16 cellular contexts compared by ENCODE assay signal in genomic region chr12:121238086-121238485, GRCh38. TPM values are rescaled to one million over a fixed set of nuclear protein-coding genes. Genes with fewer than 3 reads are reported as not detected.
A peak's percentile ranks its signal among the peaks of the same experiment; 100 is the strongest.
DNase-seq lines count a peak whose midpoint lies in the region; ATAC-seq and TF ChIP-seq lines count a peak whose summit lies in the region.
"Had no signal": no experiment of that assay in that cellular context is flagged by ENCODE, and none has a peak within 500 bp of the region (broad histone marks: within the 10 kb centered on the region; RNA-seq: fewer than 3 reads in every experiment).

No MANE protein-coding gene starts in this region.

- H3K4me3 ChIP-seq in coronary artery, result no peak overlapping the region
- H3K4me3 ChIP-seq: A549, ascending aorta, MG63 had no signal

- H3K9me3 Mint-ChIP-seq in Calu3 (ENCODE audit: low read depth, unreplicated experiment), result no peaks in the 10 kb centered on the region
- no peaks in the 10 kb centered on the region for H3K9me3 Mint-ChIP-seq in activated CD4-positive, alpha-beta memory T cell treated with anti-CD3 and anti-CD28 coated beads, Interleukin-2, amount 10 ng/mL, durations not matched to agents 7 days and 5 days
- H3K9me3 Mint-ChIP-seq in naive thymus-derived CD8-positive, alpha-beta T cell, result no peaks in the 10 kb centered on the region

- H3K4me3 Mint-ChIP-seq in Calu3 (ENCODE audit: low read depth, unreplicated experiment), result no peak overlapping the region
- H3K4me3 Mint-ChIP-seq in activated CD4-positive, alpha-beta memory T cell treated with anti-CD3 and anti-CD28 coated beads, Interleukin-2, amount 10 ng/mL, durations not matched to agents 7 days and 5 days, result no peak overlapping the region
- peak overlapping the region in 3 of 10 donors; percentile 38 to 39 (median 38) for H3K4me3 Mint-ChIP-seq in naive thymus-derived CD8-positive, alpha-beta T cell

- DNase-seq in NCI-H146 (lab: John Stamatoyannopoulos, UW) (peak; percentile 55), NCI-H146 treated with DMSO at 0.1 percent for 48 hours (lab: John Stamatoyannopoulos, UW; ENCODE audit: unreplicated experiment) (no peak), Calu3 (no peak), coronary artery (ENCODE audit: low spot score) (no peak)
- DNase-seq in activated CD4-positive, alpha-beta memory T cell treated with anti-CD3 and anti-CD28 coated beads, Interleukin-2, amount 10 ng/mL, durations not matched to agents 7 days and 5 days, result no peak
- DNase-seq in naive thymus-derived CD8-positive, alpha-beta T cell, result no peak
- DNase-seq in stimulated activated CD4-positive, alpha-beta T cell treated with anti-CD3 and anti-CD28 coated beads, Interleukin-15, amount 100 ng/mL, for 24 hours, result no peak
- DNase-seq: activated T-cell treated with anti-CD3 and anti-CD28 coated beads, Interleukin-2, amount 50 U/mL, for 48 hours; DMS 273 treated with DMSO at 0.1 percent for 48 hours; MG63; NCI-H226; nucleus accumbens had no signal

- H3K27ac ChIP-seq in coronary artery, result no peak overlapping the region
- H3K27ac ChIP-seq: A549, ascending aorta had no signal

- intact Hi-C loops in Calu3 (cut with micrococcal nuclease; ENCODE audit: unreplicated experiment), result no loop called here

- peaks cover 44% of the 10 kb centered on the region for H3K36me3 Mint-ChIP-seq in Calu3 (ENCODE audit: insufficient read depth, unreplicated experiment)
- peaks cover 61% of the 10 kb centered on the region for H3K36me3 Mint-ChIP-seq in activated CD4-positive, alpha-beta memory T cell treated with anti-CD3 and anti-CD28 coated beads, Interleukin-2, amount 10 ng/mL, durations not matched to agents 7 days and 5 days (ENCODE audit: low read depth)
- peaks cover 0 to 28% (median 5%) of the 10 kb centered on the region in 3 donors for H3K36me3 Mint-ChIP-seq in naive thymus-derived CD8-positive, alpha-beta T cell

- no peak overlapping the region for H3K27ac Mint-ChIP-seq in Calu3 (ENCODE audit: unreplicated experiment)
- peak overlapping the region; percentile 56 for H3K27ac Mint-ChIP-seq in activated CD4-positive, alpha-beta memory T cell treated with anti-CD3 and anti-CD28 coated beads, Interleukin-2, amount 10 ng/mL, durations not matched to agents 7 days and 5 days
- H3K27ac Mint-ChIP-seq in naive thymus-derived CD8-positive, alpha-beta T cell, result peak overlapping the region; percentile 99 to 100 (median 100)

- ATAC-seq in naive thymus-derived CD8-positive, alpha-beta T cell, result no peak
- no peak for ATAC-seq in GM21529 (IDR thresholded peaks at IDR 0.05; ENCODE audit: unreplicated experiment)
- ATAC-seq: activated CD4-positive, CD25-positive, alpha-beta regulatory T cell treated with anti-CD3 and anti-CD28 coated beads, Interleukin-2, amount 50 U/mL, for 24 hours had no signal

- no peak for TF ChIP-seq CTCF in Calu3 (IDR thresholded peaks at IDR 0.05; ENCODE audit: unreplicated experiment)
- no peak for TF ChIP-seq CTCF in coronary artery (IDR thresholded peaks at IDR 0.05)

- H3K4me1 Mint-ChIP-seq in Calu3 (ENCODE audit: low read depth, unreplicated experiment), result no peaks in the 10 kb centered on the region
- H3K4me1 Mint-ChIP-seq in activated CD4-positive, alpha-beta memory T cell treated with anti-CD3 and anti-CD28 coated beads, Interleukin-2, amount 10 ng/mL, durations not matched to agents 7 days and 5 days, result peaks cover 43% of the 10 kb centered on the region
- H3K4me1 Mint-ChIP-seq in naive thymus-derived CD8-positive, alpha-beta T cell, result peaks cover 15 to 48% (median 45%) of the 10 kb centered on the region in 4 donors

- POLR2A ChIA-PET in activated CD4-positive, alpha-beta memory T cell treated with anti-CD3 and anti-CD28 coated beads, Interleukin-2, amount 10 ng/mL, durations not matched to agents 7 days and 5 days (lab: Charles Lee), result interaction anchor here (0.7 to 4.0 kb wide), 5 partner anchors 8 to 47 kb away, joined by 3 to 35 read pairs (median 7); no protein-coding TSS in a partner anchor
- POLR2A ChIA-PET in naive thymus-derived CD8-positive, alpha-beta T cell (lab: Charles Lee), result interaction anchor here (0.9 to 4.2 kb wide), 6 partner anchors 11 to 145 kb away, joined by 3 to 47 read pairs (median 4); partner anchors contain the start of gene P2RX4

- TSS peak; percentile 9 for BruUV-seq in Calu3 (replicated peaks; lab: Mats Ljungman, UMichigan)

- CTCF ChIA-PET in Calu3 (lab: Charles Lee), result no interaction called here
- CTCF ChIA-PET in activated CD4-positive, alpha-beta memory T cell treated with anti-CD3 and anti-CD28 coated beads, Interleukin-2, amount 10 ng/mL, durations not matched to agents 7 days and 5 days (lab: Charles Lee), result interaction anchor here (0.8 to 3.0 kb wide), 4 partner anchors 8 to 127 kb away, joined by 3 to 23 read pairs (median 7); no protein-coding TSS in a partner anchor

- H3K27me3 Mint-ChIP-seq in Calu3 (ENCODE audit: unreplicated experiment), result no peaks in the 10 kb centered on the region
- no peaks in the 10 kb centered on the region for H3K27me3 Mint-ChIP-seq in activated CD4-positive, alpha-beta memory T cell treated with anti-CD3 and anti-CD28 coated beads, Interleukin-2, amount 10 ng/mL, durations not matched to agents 7 days and 5 days
- no peaks in the 10 kb centered on the region for H3K27me3 Mint-ChIP-seq in naive thymus-derived CD8-positive, alpha-beta T cell

RNA-seq across cellular contexts. Expression of gene P2RX4, which starts 28.2 kb away (rescaled TPM):
- total RNA-seq in Calu3 (2022), result 38.7 and 39.5 TPM in 2 replicates
- total RNA-seq in activated CD4-positive, alpha-beta memory T cell treated with anti-CD3 and anti-CD28 coated beads, Interleukin-2, amount 10 ng/mL, durations not matched to agents 7 days and 5 days, result 100 to 1,000 TPM; 117 to 125 TPM
- total RNA-seq in naive thymus-derived CD8-positive, alpha-beta T cell, result 10 to 100 TPM; 29.8 to 36.0 TPM
- polyA plus RNA-seq in naive thymus-derived CD8-positive, alpha-beta T cell, result 10 to 100 TPM; 27.8 to 33.8 (median 29.3) TPM

RNA-seq across cellular contexts. Expression of gene CAMKK2, which starts 58.4 kb away (rescaled TPM):
- total RNA-seq in Calu3 (2022), result 34.0 and 35.7 TPM in 2 replicates
- total RNA-seq in activated CD4-positive, alpha-beta memory T cell treated with anti-CD3 and anti-CD28 coated beads, Interleukin-2, amount 10 ng/mL, durations not matched to agents 7 days and 5 days, result 10 to 100 TPM; 27.6 to 29.1 TPM
- total RNA-seq in naive thymus-derived CD8-positive, alpha-beta T cell, result 10 to 100 TPM; 14.1 to 15.1 TPM
- polyA plus RNA-seq in naive thymus-derived CD8-positive, alpha-beta T cell, result 10 to 100 TPM; 10.0 to 15.5 (median 14.0) TPM
